Comparison of ENCODE assay signal across 24 cellular contexts in the genomic region with DNA sequence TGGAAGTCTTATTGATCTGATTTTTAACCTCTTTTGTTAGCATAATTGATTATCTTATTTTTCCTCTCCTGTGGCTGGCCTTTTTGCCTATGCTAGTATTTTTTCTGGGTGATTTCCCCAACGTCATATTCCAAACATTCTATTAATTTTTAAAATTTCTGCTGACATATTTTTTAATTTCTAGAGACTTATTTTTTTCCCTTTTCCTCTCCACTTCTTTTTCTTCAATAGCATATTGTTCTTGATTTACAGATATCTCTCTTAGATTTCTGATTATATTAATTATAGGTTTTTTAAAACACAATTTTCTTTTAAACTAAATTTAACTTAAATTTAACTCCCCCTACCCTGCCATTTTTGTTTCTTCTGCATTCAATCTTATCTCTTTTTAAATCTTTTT.
"Had no signal": no experiment of that assay in that cellular context is flagged by ENCODE, and none has a peak within 500 bp of the region (broad histone marks: within the 10 kb centered on the region; RNA-seq: fewer than 3 reads in every experiment).

No MANE protein-coding gene starts in this region.

- H3K36me3 ChIP-seq: colonic mucosa, gastrocnemius medialis, neutrophil, pancreas, spleen, stomach, tibial artery had no signal

- H3K4me1 ChIP-seq: colonic mucosa, gastrocnemius medialis, pancreas, spleen, stomach, tibial artery had no signal

- H3K27me3 Mint-ChIP-seq: stimulated activated naive B cell treated with anti-CD40 and anti-IgM and Interleukin-4, amounts not matched to agents 10 μg/mL and 1 μg/mL and 100 μg/mL, for 72 hours; type B pancreatic cell had no signal

- H3K4me3 Mint-ChIP-seq: dendritic cell treated with granulocyte-macrophage colony-stimulating factor and Interleukin-4, amounts not matched to agents 40 ng/mL and 50 ng/mL, for 4 days; endodermal cell; memory B cell; natural killer cell; stimulated activated naive B cell treated with anti-CD40 and anti-IgM and Interleukin-4, amounts not matched to agents 10 μg/mL and 1 μg/mL and 100 μg/mL, for 72 hours; type B pancreatic cell had no signal

- H3K36me3 Mint-ChIP-seq: natural killer cell, type B pancreatic cell had no signal

- DNase-seq: colonic mucosa; effector CD8-positive, alpha-beta T cell; endodermal cell; foreskin fibroblast; gastrocnemius medialis; head of caudate nucleus; left ventricle myocardium superior; natural killer cell; pancreas; retina; spleen; stimulated activated CD4-positive, alpha-beta T cell treated with anti-CD3 and anti-CD28 coated beads, Interleukin-4, amount 100 ng/mL, for 4 hours; stimulated activated naive B cell treated with anti-CD40 and anti-IgM and Interleukin-4, amounts not matched to agents 10 μg/mL and 1 μg/mL and 100 μg/mL, for 72 hours; stomach; tibial artery had no signal

- ATAC-seq: esophagus mucosa, gastrocnemius medialis, left ventricle myocardium superior, pancreas had no signal

- H3K4me3 ChIP-seq: colonic mucosa, gastrocnemius medialis, lung, pancreas, skin epidermis, spleen, stomach, tibial artery had no signal

- H3K9me3 Mint-ChIP-seq: dendritic cell treated with granulocyte-macrophage colony-stimulating factor and Interleukin-4, amounts not matched to agents 40 ng/mL and 50 ng/mL, for 4 days; natural killer cell; stimulated activated naive B cell treated with anti-CD40 and anti-IgM and Interleukin-4, amounts not matched to agents 10 μg/mL and 1 μg/mL and 100 μg/mL, for 72 hours; type B pancreatic cell had no signal

- H3K27me3 ChIP-seq: colonic mucosa, gastrocnemius medialis, neutrophil, pancreas, spleen, stomach, tibial artery had no signal

- H3K9me3 ChIP-seq: colonic mucosa, gastrocnemius medialis, neutrophil, pancreas, tibial artery had no signal

- FAIRE-seq: keratinocyte, pancreas had no signal

- H3K27ac Mint-ChIP-seq: dendritic cell treated with granulocyte-macrophage colony-stimulating factor and Interleukin-4, amounts not matched to agents 40 ng/mL and 50 ng/mL, for 4 days; endodermal cell; memory B cell; natural killer cell; stimulated activated naive B cell treated with anti-CD40 and anti-IgM and Interleukin-4, amounts not matched to agents 10 μg/mL and 1 μg/mL and 100 μg/mL, for 72 hours; type B pancreatic cell had no signal

- H3K27ac ChIP-seq: colonic mucosa, epithelial cell of prostate, gastrocnemius medialis, neutrophil, pancreas, skin epidermis, spleen, stomach, tibial artery had no signal
